Comparison of ENCODE assay signal across 9 cellular contexts in genomic region chr17:5585814-5586558, GRCh38. TPM values are rescaled to one million over a fixed set of nuclear protein-coding genes. Genes with fewer than 3 reads are reported as not detected.
DNase-seq lines count a peak whose midpoint lies in the region; ATAC-seq, FAIRE-seq and TF ChIP-seq lines count a peak whose summit lies in the region.
"Had no signal": no experiment of that assay in that cellular context is flagged by ENCODE, and none has a peak within 500 bp of the region (broad histone marks: within the 10 kb centered on the region; RNA-seq: fewer than 3 reads in every experiment).

No MANE protein-coding gene starts in this region.

- TF ChIP-seq POLR2A in esophagus muscularis mucosa (IDR thresholded peaks at IDR 0.05; ENCODE audit: low read depth): no peak

- intact Hi-C loops in esophagus muscularis mucosa (cut with DNase I): no loop called here

- H3K4me3 ChIP-seq in esophagus muscularis mucosa: no peak overlapping the region
- H3K4me3 ChIP-seq in thoracic aorta: no peak overlapping the region

- H3K9me3 ChIP-seq in esophagus muscularis mucosa (no peaks in the 10 kb centered on the region), thoracic aorta (no peaks in the 10 kb centered on the region)

- TF ChIP-seq CTCF in esophagus muscularis mucosa (IDR thresholded peaks at IDR 0.05): no peak
- TF ChIP-seq CTCF in thoracic aorta (IDR thresholded peaks at IDR 0.05): no peak

- H3K4me1 ChIP-seq in esophagus muscularis mucosa (peaks cover 28 to 40% (median 32%) of the 10 kb centered on the region in 4 donors), thoracic aorta (ENCODE audit: control insufficient read depth in 1 of 2, low read depth in 2 of 2) (peaks cover 10 to 47% of the 10 kb centered on the region in 2 donors)

- peaks cover 0 to 9% (median 0%) of the 10 kb centered on the region in 4 donors for H3K36me3 ChIP-seq in esophagus muscularis mucosa
- H3K36me3 ChIP-seq in thoracic aorta: peaks cover 6% of the 10 kb centered on the region

- FAIRE-seq in RCC 7860 (lab: Jason Lieb, UNC): peak; percentile 39

- peak; percentile 33 for DNase-seq in activated naive CD4-positive, alpha-beta T cell treated with Interleukin-2 at 50 U/mL for 16 hours
- no peak for DNase-seq in activated naive CD4-positive, alpha-beta T cell treated with anti-CD3 and anti-CD28 coated beads, Interleukin-2, amount 50 U/mL, for 16 hours
- DNase-seq in RCC 7860 (ENCODE audit: low spot score) (peak; percentile 74), esophagus muscularis mucosa (ENCODE audit: extremely low spot score) (no peak), thoracic aorta (ENCODE audit: low spot score) (no peak), pons (ENCODE audit: low spot score) (no peak)
- DNase-seq: cortex of kidney had no signal

- H3K27ac ChIP-seq in esophagus muscularis mucosa (replicated peaks in 1 of 4) (peak overlapping the region in 3 of 4 donors; percentile 70 to 78 (median 73)), thoracic aorta (peak overlapping the region; percentile 33 to 87)

- TF ChIP-seq EP300 in esophagus muscularis mucosa (IDR thresholded peaks at IDR 0.05): no peak

- no peak for ATAC-seq in thoracic aorta (ENCODE audit: insufficient number of reproducible peaks, low FRiP score, low read depth)
- ATAC-seq in GM18517 (IDR thresholded peaks at IDR 0.05; ENCODE audit: unreplicated experiment): no peak
- no peak for ATAC-seq in HG03432 (IDR thresholded peaks at IDR 0.05; ENCODE audit: unreplicated experiment)

- WGBS in esophagus muscularis mucosa: 28% methylated on average over 11 of the region's 11 CpGs

- H3K27me3 ChIP-seq in esophagus muscularis mucosa (peaks cover 0 to 6% (median 0%) of the 10 kb centered on the region in 4 donors), thoracic aorta (replicated peaks; ENCODE audit: insufficient read depth) (no peaks in the 10 kb centered on the region)

RNA-seq across cellular contexts. Expression of gene NLRP1, which starts 1.7 kb away (rescaled TPM):
- 10 to 100 TPM; 15.4 to 19.5 (median 18.0) TPM for total RNA-seq in esophagus muscularis mucosa
- 10 to 100 TPM; 62.7 to 73.2 TPM for total RNA-seq in thoracic aorta

Comparison
In these comparisons a context has a peak if more than half of its experiments do, and no peak if none do; other contexts are left out.
1. DNase-seq: peak in activated naive CD4-positive, alpha-beta T cell treated with Interleukin-2 at 50 U/mL for 16 hours (single experiment) and RCC 7860 (single experiment); none in activated naive CD4-positive, alpha-beta T cell treated with anti-CD3 and anti-CD28 coated beads, Interleukin-2, amount 50 U/mL, for 16 hours (single experiment), esophagus muscularis mucosa (single experiment), thoracic aorta (single experiment) and pons (single experiment).